1 cellular context compared by ENCODE assay signal in the genomic region with DNA sequence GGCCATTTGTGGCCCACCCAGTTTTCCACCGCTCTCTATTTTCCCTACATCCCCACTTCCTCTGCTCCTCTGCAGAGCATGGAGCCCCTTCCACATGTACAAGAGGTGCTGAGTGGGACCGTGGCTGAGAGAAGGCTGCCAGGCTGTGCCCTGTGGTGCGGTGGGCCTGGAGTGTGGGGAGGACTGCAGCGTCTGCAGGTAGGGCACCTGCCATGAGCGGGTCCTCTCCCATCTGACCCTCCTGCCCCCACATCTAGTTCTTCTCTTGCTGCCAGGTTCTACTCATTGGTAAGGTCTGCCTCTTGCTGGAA.
TF ChIP-seq lines count a peak whose summit lies in the region.

No MANE protein-coding gene starts in this region.

TF ChIP-seq in HepG2, 621 proteins besides CTCF, POLR2A, EP300 and RAD21:
- TF ChIP-seq ZSCAN5A (CRISPR knock-in tag; IDR thresholded peaks at IDR 0.05; ENCODE audit: borderline replicate concordance) (no peak), ZNF205 (CRISPR knock-in tag; IDR thresholded peaks at IDR 0.05) (no peak), ZNF883 (CRISPR knock-in tag; IDR thresholded peaks at IDR 0.05; ENCODE audit: not compliant biosample characterization) (no peak), BRD4 (CRISPR knock-in tag; IDR thresholded peaks at IDR 0.05) (no peak), ZNF350 (CRISPR knock-in tag; IDR thresholded peaks at IDR 0.05; ENCODE audit: borderline replicate concordance, low read depth) (no peak), SALL1 (CRISPR knock-in tag; IDR thresholded peaks at IDR 0.05) (no peak), TIGD3 (CRISPR knock-in tag; IDR thresholded peaks at IDR 0.05; ENCODE audit: borderline replicate concordance) (no peak), U2AF2 (IDR thresholded peaks at IDR 0.05; ENCODE audit: low read depth, low read length) (no peak), ZNF598 (CRISPR knock-in tag; IDR thresholded peaks at IDR 0.05; ENCODE audit: borderline replicate concordance) (no peak), ZNF235 (CRISPR knock-in tag; IDR thresholded peaks at IDR 0.05; ENCODE audit: borderline replicate concordance) (no peak)
- TF ChIP-seq, protein P1, sequence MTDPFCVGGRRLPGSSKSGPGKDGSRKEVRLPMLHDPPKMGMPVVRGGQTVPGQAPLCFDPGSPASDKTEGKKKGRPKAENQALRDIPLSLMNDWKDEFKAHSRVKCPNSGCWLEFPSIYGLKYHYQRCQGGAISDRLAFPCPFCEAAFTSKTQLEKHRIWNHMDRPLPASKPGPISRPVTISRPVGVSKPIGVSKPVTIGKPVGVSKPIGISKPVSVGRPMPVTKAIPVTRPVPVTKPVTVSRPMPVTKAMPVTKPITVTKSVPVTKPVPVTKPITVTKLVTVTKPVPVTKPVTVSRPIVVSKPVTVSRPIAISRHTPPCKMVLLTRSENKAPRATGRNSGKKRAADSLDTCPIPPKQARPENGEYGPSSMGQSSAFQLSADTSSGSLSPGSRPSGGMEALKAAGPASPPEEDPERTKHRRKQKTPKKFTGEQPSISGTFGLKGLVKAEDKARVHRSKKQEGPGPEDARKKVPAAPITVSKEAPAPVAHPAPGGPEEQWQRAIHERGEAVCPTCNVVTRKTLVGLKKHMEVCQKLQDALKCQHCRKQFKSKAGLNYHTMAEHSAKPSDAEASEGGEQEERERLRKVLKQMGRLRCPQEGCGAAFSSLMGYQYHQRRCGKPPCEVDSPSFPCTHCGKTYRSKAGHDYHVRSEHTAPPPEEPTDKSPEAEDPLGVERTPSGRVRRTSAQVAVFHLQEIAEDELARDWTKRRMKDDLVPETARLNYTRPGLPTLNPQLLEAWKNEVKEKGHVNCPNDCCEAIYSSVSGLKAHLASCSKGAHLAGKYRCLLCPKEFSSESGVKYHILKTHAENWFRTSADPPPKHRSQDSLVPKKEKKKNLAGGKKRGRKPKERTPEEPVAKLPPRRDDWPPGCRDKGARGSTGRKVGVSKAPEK (CRISPR knock-in tag; IDR thresholded peaks at IDR 0.05; ENCODE audit: borderline replicate concordance): no peak
